ENCODE assay signal across 23 cellular contexts in the genomic region with DNA sequence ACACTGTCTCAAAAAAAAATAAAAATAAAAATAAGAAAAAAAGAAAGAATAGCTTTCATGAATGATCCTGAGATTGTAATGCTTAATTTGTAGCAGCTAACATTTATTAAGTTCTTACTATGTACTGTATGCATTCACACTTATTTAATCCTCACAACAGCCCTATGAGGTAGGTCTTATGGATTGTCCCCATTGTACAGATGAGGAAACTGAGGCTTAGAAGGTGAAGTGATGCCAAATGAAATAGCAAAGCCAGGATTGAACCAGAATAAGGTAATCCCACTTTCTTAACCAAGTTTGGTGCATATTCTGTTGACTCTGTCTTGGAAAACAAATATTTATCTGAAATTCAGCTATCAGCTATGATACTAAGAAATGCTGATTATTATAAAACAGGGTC. TPM values are rescaled to one million over a fixed set of nuclear protein-coding genes. Genes with fewer than 3 reads are reported as not detected.
DNase-seq lines count a peak whose midpoint lies in the region; ATAC-seq, FAIRE-seq and TF ChIP-seq lines count a peak whose summit lies in the region.
"Had no signal": no experiment of that assay in that cellular context is flagged by ENCODE, and none has a peak within 500 bp of the region (broad histone marks: within the 10 kb centered on the region; RNA-seq: fewer than 3 reads in every experiment).

No MANE protein-coding gene starts in this region.

- H2AFZ ChIP-seq in Karpas-422 (ENCODE audit: low read length): no peak overlapping the region
- H2AFZ ChIP-seq in K562 (ENCODE audit: low read depth, low read length): no peak overlapping the region

- intact Hi-C loops in K562 (cut with micrococcal nuclease): no loop called here

- no peaks in the 10 kb centered on the region for H3K36me3 ChIP-seq in Karpas-422 (ENCODE audit: insufficient read depth, low read length)
- peaks cover 9% of the 10 kb centered on the region; the same call in 2 of the 3 replicates for H3K36me3 ChIP-seq in K562 (ENCODE audit: control insufficient read depth, insufficient read depth, low read length)
- H3K36me3 ChIP-seq in small intestine (ENCODE audit: control insufficient read depth in 2 of 2, insufficient read depth in 2 of 2, low read length in 2 of 2): peaks cover 0 to 2% of the 10 kb centered on the region in 2 donors
- H3K36me3 ChIP-seq: ovary had no signal

- H3K4me3 ChIP-seq in Karpas-422 (ENCODE audit: low read length): no peak overlapping the region
- H3K4me3 ChIP-seq in K562: no peak overlapping the region
- no peak overlapping the region for H3K4me3 ChIP-seq in small intestine (ENCODE audit: low read depth in 1 of 2, low read length in 2 of 2)
- H3K4me3 ChIP-seq: ovary had no signal

- H3K27me3 ChIP-seq in Karpas-422 (ENCODE audit: low read length) (no peaks in the 10 kb centered on the region), K562 (ENCODE audit: control insufficient read depth in 2 of 2, insufficient read depth in 2 of 2, low read length in 2 of 2) (no peaks in the 10 kb centered on the region), small intestine (ENCODE audit: control insufficient read depth in 2 of 2, insufficient read depth in 2 of 2, low read length in 2 of 2) (no peaks in the 10 kb centered on the region)
- H3K27me3 ChIP-seq: foreskin keratinocyte, left lung, ovary had no signal

- no peak overlapping the region for H3K27ac ChIP-seq in Karpas-422 (ENCODE audit: low read length)
- no peak overlapping the region for H3K27ac ChIP-seq in K562 (ENCODE audit: extremely low read depth, low read depth, low read length)
- peak overlapping the region; percentile 85 to 90 for H3K27ac ChIP-seq in small intestine (ENCODE audit: low read depth in 1 of 2, low read length in 1 of 2)
- H3K27ac ChIP-seq: foreskin keratinocyte, ovary, VCaP had no signal

- H3K9me2 ChIP-seq in Karpas-422 (replicated peaks; ENCODE audit: insufficient read depth, low read length): no peaks in the 10 kb centered on the region

- no peak for TF ChIP-seq RAD21 in K562 (CRISPR knock-in tag; conservative IDR thresholded peaks at IDR 0.05 in 1 of 2, IDR thresholded peaks at IDR 0.05 in 1 of 2)

- no peaks in the 10 kb centered on the region for H4K20me1 ChIP-seq in Karpas-422 (ENCODE audit: insufficient read depth, low read depth, low read length)
- no peaks in the 10 kb centered on the region for H4K20me1 ChIP-seq in K562 (replicated peaks; ENCODE audit: control insufficient read depth, insufficient read depth, low read length)

- ATAC-seq in K562: no peak
- ATAC-seq: foreskin keratinocyte had no signal

- H3K36me3 Mint-ChIP-seq in activated CD4-positive, alpha-beta T cell treated with anti-CD3 and anti-CD28 coated beads, Interleukin-2, amount 10 ng/mL, durations not matched to agents 7 days and 5 days (ENCODE audit: low read depth): peaks cover 11% of the 10 kb centered on the region
- H3K36me3 Mint-ChIP-seq: type B pancreatic cell had no signal

- peaks cover 23% of the 10 kb centered on the region for H3K79me2 ChIP-seq in Karpas-422 (ENCODE audit: low read length)
- H3K79me2 ChIP-seq in K562 (ENCODE audit: control insufficient read depth, insufficient read depth, low read length): peaks cover 11% of the 10 kb centered on the region; the same call in 1 of the 3 replicates

- no peaks in the 10 kb centered on the region for H3K9me1 ChIP-seq in K562 (ENCODE audit: control insufficient read depth, insufficient read depth, low read length)

- peak overlapping the region; percentile 94 for H3K4me2 ChIP-seq in Karpas-422 (ENCODE audit: low read depth, low read length, poor library complexity, severe bottlenecking)
- H3K4me2 ChIP-seq in K562 (ENCODE audit: insufficient read depth, low read length): no peak overlapping the region

- no peaks in the 10 kb centered on the region for H3K27me3 Mint-ChIP-seq in activated CD4-positive, alpha-beta T cell treated with anti-CD3 and anti-CD28 coated beads, Interleukin-2, amount 10 ng/mL, durations not matched to agents 7 days and 5 days
- H3K27me3 Mint-ChIP-seq: type B pancreatic cell had no signal

- TF ChIP-seq POLR2A in K562 (conservative IDR thresholded peaks at IDR 0.05): no peak

- in situ Hi-C loops in K562 (cut with MboI): no loop called here

- peaks cover 14% of the 10 kb centered on the region for H3K4me1 ChIP-seq in Karpas-422 (ENCODE audit: low read length)
- peaks cover 0 to 2% of the 10 kb centered on the region in 2 experiments; a peak in 2 of 5 replicates for H3K4me1 ChIP-seq in K562 (replicated peaks in 1 of 2; ENCODE audit: control insufficient read depth in 2 of 2, insufficient read depth in 2 of 2, low read length in 2 of 2)
- H3K4me1 ChIP-seq in small intestine (ENCODE audit: control insufficient read depth in 2 of 2, insufficient read depth in 1 of 2, low read depth in 1 of 2, low read length in 1 of 2): no peaks in the 10 kb centered on the region

- CTCF ChIA-PET in activated CD4-positive, alpha-beta T cell treated with anti-CD3 and anti-CD28 coated beads, Interleukin-2, amount 10 ng/mL, durations not matched to agents 7 days and 5 days (lab: Charles Lee): interaction anchor here (1.6 kb wide), 1 partner anchor 39 kb away, joined by 7 read pairs; the partner anchor contains the start of gene ALKBH2
- CTCF ChIA-PET in K562 (lab: Yijun Ruan, JAX; ENCODE audit: low intra/inter-chr PET ratio): no interaction called here

- H3K4me1 Mint-ChIP-seq in activated CD4-positive, alpha-beta T cell treated with anti-CD3 and anti-CD28 coated beads, Interleukin-2, amount 10 ng/mL, durations not matched to agents 7 days and 5 days: peaks cover 15% of the 10 kb centered on the region

- no TSS peak for BruUV-seq in K562 (replicated peaks; lab: Mats Ljungman, UMichigan)

- H3K9me3 ChIP-seq in Karpas-422 (ENCODE audit: low read length) (no peaks in the 10 kb centered on the region), K562 (replicated peaks; ENCODE audit: control insufficient read depth, insufficient read depth, low read depth, low read length) (no peaks in the 10 kb centered on the region), small intestine (ENCODE audit: control insufficient read depth, low read depth) (no peaks in the 10 kb centered on the region)
- H3K9me3 ChIP-seq: left lung, ovary had no signal

- FAIRE-seq in K562 (lab: Jason Lieb, UNC) (no peak), small intestine (lab: Jason Lieb, UNC) (no peak)
- FAIRE-seq: A204.1, endothelial cell of umbilical vein had no signal

- POLR2A ChIA-PET in activated CD4-positive, alpha-beta T cell treated with anti-CD3 and anti-CD28 coated beads, Interleukin-2, amount 10 ng/mL, durations not matched to agents 7 days and 5 days (lab: Charles Lee): interaction anchor here (0.5 kb wide), 1 partner anchor 487 kb away, joined by 4 read pairs; no protein-coding TSS in a partner anchor
- POLR2A ChIA-PET in K562 (lab: Yijun Ruan, JAX): interaction anchor here (1.0 kb wide), 1 partner anchor 25 kb away, joined by 3 read pairs; no protein-coding TSS in a partner anchor

- no peak overlapping the region for H3K4me3 Mint-ChIP-seq in activated CD4-positive, alpha-beta T cell treated with anti-CD3 and anti-CD28 coated beads, Interleukin-2, amount 10 ng/mL, durations not matched to agents 7 days and 5 days

- no peaks in the 10 kb centered on the region for H3K9me3 Mint-ChIP-seq in activated CD4-positive, alpha-beta T cell treated with anti-CD3 and anti-CD28 coated beads, Interleukin-2, amount 10 ng/mL, durations not matched to agents 7 days and 5 days
- H3K9me3 Mint-ChIP-seq: type B pancreatic cell had no signal

- H3K9ac ChIP-seq in Karpas-422 (ENCODE audit: low read length) (no peak overlapping the region), K562 (ENCODE audit: insufficient read depth in 1 of 2, low read depth in 2 of 2, low read length in 2 of 2) (no peak overlapping the region)

- H3K27ac Mint-ChIP-seq in activated CD4-positive, alpha-beta T cell treated with anti-CD3 and anti-CD28 coated beads, Interleukin-2, amount 10 ng/mL, durations not matched to agents 7 days and 5 days: peak overlapping the region; percentile 99

- DNase-seq in activated CD4-positive, alpha-beta T cell treated with anti-CD3 and anti-CD28 coated beads, Interleukin-2, amount 10 ng/mL, durations not matched to agents 7 days and 5 days: no peak
- no peak for DNase-seq in activated CD4-positive, alpha-beta T cell treated with anti-CD3 and anti-CD28 coated beads for 48 hours
- DNase-seq in Karpas-422: no peak
- no peak for DNase-seq in K562 (ENCODE audit: extremely low read depth in 1 of 4, low spot score in 3 of 4)
- no peak for DNase-seq in small intestine
- DNase-seq in germinal center (ENCODE audit: low spot score): no peak
- no peak for DNase-seq in activated effector memory CD4-positive, alpha-beta T cell treated with anti-CD3 and anti-CD28 coated beads, Interleukin-2, amount 50 U/mL, for 16 hours
- no peak for DNase-seq in activated CD4-positive, alpha-beta T cell treated with anti-CD3 and anti-CD28 coated beads for 1 hour
- DNase-seq: amygdala, DND-41, foreskin keratinocyte, GOT3, left lung, NCI-H2081 treated with DMSO at 0.1 percent for 48 hours, NCI-H526 treated with DMSO at 0.1 percent for 48 hours, ovary had no signal

- no peak for TF ChIP-seq CTCF in K562 (IDR thresholded peaks at IDR 0.05 in 2 of 3, conservative IDR thresholded peaks at IDR 0.05 in 1 of 3; ENCODE audit: insufficient read depth in 2 of 3, low read depth in 1 of 3, low read length in 3 of 3)

- TF ChIP-seq EP300 in K562 (IDR thresholded peaks at IDR 0.05; ENCODE audit: low read length): no peak

RNA-seq across cellular contexts. Expression of gene USP30, which starts 2.1 kb away (rescaled TPM):
- total RNA-seq in activated CD4-positive, alpha-beta T cell treated with anti-CD3 and anti-CD28 coated beads, Interleukin-2, amount 10 ng/mL, durations not matched to agents 7 days and 5 days: 1 to 10 TPM; 5.5 to 7.2 TPM
- total RNA-seq in Karpas-422 (2014; rRNA removed; shearing (Covaris generic); ENCODE audit: low replicate concordance): 19.3 and 23.7 TPM in 2 replicates
- total RNA-seq in K562 (2011; cell fraction: chromatin; rRNA removed; ENCODE audit: low replicate concordance): 15.0 and 22.7 TPM in 2 replicates
- 9.2 and 12.1 TPM in 2 replicates for total RNA-seq in K562 (2011; cell fraction: nucleolus; rRNA removed)
- total RNA-seq in K562 (2011; cell fraction: nucleoplasm; rRNA removed): 13.3 and 15.2 TPM in 2 replicates
- total RNA-seq in K562 (2014; rRNA removed): 3.7 and 8.1 TPM in 2 replicates
- total RNA-seq in K562 (2014; rRNA removed; fragmentation: Illumina TruSeq; extraction: Trizol): 2.7 and 3.0 TPM in 2 replicates
- total RNA-seq in K562 (2015; rRNA removed; fragmentation: Illumina TruSeq; extraction: Trizol): 3.9 and 5.2 TPM in 2 replicates
- total RNA-seq in K562 (2021): 7.0 and 9.8 TPM in 2 replicates
- polyA plus RNA-seq in K562 (2011; rRNA removed): 15.1 and 15.2 TPM in 2 replicates
- 12.8 and 24.5 TPM in 2 replicates for polyA plus RNA-seq in K562 (2011; cell fraction: cytosol; rRNA removed)
- 27.5 and 29.4 TPM in 2 replicates for polyA plus RNA-seq in K562 (2011; cell fraction: nucleus; rRNA removed)
- polyA plus RNA-seq in K562 (2012): 5.3 and 6.1 TPM in 2 replicates
- 8.7 and 9.4 TPM in 2 replicates for polyA plus RNA-seq in K562 (2014; fragmentation: Illumina TruSeq; extraction: Trizol)
- polyA plus RNA-seq in K562 (2014; fragmentation: Nextera tagmentation; extraction: Ambion mirVana): 1 to 10 TPM; 1.4 to 2.6 TPM
- polyA plus RNA-seq in K562 (2014; rRNA removed): 5.6 and 8.4 TPM in 2 replicates
- polyA minus RNA-seq in K562 (2011; rRNA and poly(A)+ RNA removed): 9.4 and 12.9 TPM in 2 replicates
- polyA minus RNA-seq in K562 (2011; cell fraction: cytosol; rRNA and poly(A)+ RNA removed): 6.4 and 9.4 TPM in 2 replicates
- polyA minus RNA-seq in K562 (2011; cell fraction: nucleus; rRNA and poly(A)+ RNA removed): 6.3 and 7.9 TPM in 2 replicates
- 1 to 10 TPM; 4.9 to 9.7 (median 7.8) TPM for polyA plus RNA-seq in small intestine

RNA-seq across cellular contexts. Expression of gene SVOP, which starts 33.7 kb away (rescaled TPM):
- total RNA-seq in activated CD4-positive, alpha-beta T cell treated with anti-CD3 and anti-CD28 coated beads, Interleukin-2, amount 10 ng/mL, durations not matched to agents 7 days and 5 days: not detected
- 0.04 TPM in 1 of 2 replicates, not detected in the other for total RNA-seq in Karpas-422 (2014; rRNA removed; shearing (Covaris generic); ENCODE audit: low replicate concordance)
- not detected in 2 replicates for total RNA-seq in K562 (2011; cell fraction: chromatin; rRNA removed; ENCODE audit: low replicate concordance)
- not detected in 2 replicates for total RNA-seq in K562 (2011; cell fraction: nucleolus; rRNA removed)
- 0.07 TPM in 1 of 2 replicates, not detected in the other for total RNA-seq in K562 (2011; cell fraction: nucleoplasm; rRNA removed)
- total RNA-seq in K562 (2014; rRNA removed): 0.05 and 0.08 TPM in 2 replicates
- total RNA-seq in K562 (2014; rRNA removed; fragmentation: Illumina TruSeq; extraction: Trizol): 0.04 TPM in 1 of 2 replicates, not detected in the other
- 0.07 and 0.08 TPM in 2 replicates for total RNA-seq in K562 (2015; rRNA removed; fragmentation: Illumina TruSeq; extraction: Trizol)
- total RNA-seq in K562 (2021): 0.09 TPM in 2 replicates
- 0.01 TPM in 2 replicates for polyA plus RNA-seq in K562 (2011; rRNA removed)
- polyA plus RNA-seq in K562 (2011; cell fraction: cytosol; rRNA removed): 0.01 and 0.03 TPM in 2 replicates
- not detected in 2 replicates for polyA plus RNA-seq in K562 (2011; cell fraction: nucleus; rRNA removed)
- polyA plus RNA-seq in K562 (2012): 0.07 and 0.15 TPM in 2 replicates
- polyA plus RNA-seq in K562 (2014; fragmentation: Illumina TruSeq; extraction: Trizol): 0.04 and 0.07 TPM in 2 replicates
- polyA plus RNA-seq in K562 (2014; fragmentation: Nextera tagmentation; extraction: Ambion mirVana): under 1 TPM in 1 of 2 experiments, not detected in 1; 0.01 TPM
- 0.07 and 0.12 TPM in 2 replicates for polyA plus RNA-seq in K562 (2014; rRNA removed)
- not detected in 2 replicates for polyA minus RNA-seq in K562 (2011; rRNA and poly(A)+ RNA removed)
- not detected in 2 replicates for polyA minus RNA-seq in K562 (2011; cell fraction: cytosol; rRNA and poly(A)+ RNA removed)
- under 0.01 TPM in 2 replicates for polyA minus RNA-seq in K562 (2011; cell fraction: nucleus; rRNA and poly(A)+ RNA removed)
- polyA plus RNA-seq in small intestine: under 1 TPM in 1 of 3 donors, not detected in 2; 0.94 TPM
- total RNA-seq: chondrocyte, endothelial cell of umbilical vein, foreskin keratinocyte, left lung, ovary, SK-MEL-5 had no signal
- polyA plus RNA-seq: CD14-positive monocyte, endothelial cell of umbilical vein, foreskin keratinocyte, ovary had no signal

RNA-seq across cellular contexts. Expression of gene ALKBH2, which starts 38.8 kb away (rescaled TPM):
- total RNA-seq in activated CD4-positive, alpha-beta T cell treated with anti-CD3 and anti-CD28 coated beads, Interleukin-2, amount 10 ng/mL, durations not matched to agents 7 days and 5 days: 10 to 100 TPM in 1 of 2 experiments, 1 to 10 TPM in 1; 10.0 to 13.0 TPM
- total RNA-seq in Karpas-422 (2014; rRNA removed; shearing (Covaris generic); ENCODE audit: low replicate concordance): 30.6 and 47.7 TPM in 2 replicates
- 25.1 and 31.3 TPM in 2 replicates for total RNA-seq in K562 (2011; cell fraction: chromatin; rRNA removed; ENCODE audit: low replicate concordance)
- 28.5 and 32.2 TPM in 2 replicates for total RNA-seq in K562 (2011; cell fraction: nucleolus; rRNA removed)
- total RNA-seq in K562 (2011; cell fraction: nucleoplasm; rRNA removed): 27.3 and 31.1 TPM in 2 replicates
- total RNA-seq in K562 (2014; rRNA removed) (56.1 and 60.4 TPM in 2 replicates), K562 (2014; rRNA removed; fragmentation: Illumina TruSeq; extraction: Trizol) (30.9 and 43.8 TPM in 2 replicates), K562 (2015; rRNA removed; fragmentation: Illumina TruSeq; extraction: Trizol) (39.7 and 41.9 TPM in 2 replicates), K562 (2021) (37.3 and 41.9 TPM in 2 replicates)
- polyA plus RNA-seq in K562 (2011; rRNA removed) (30.9 and 32.3 TPM in 2 replicates), K562 (2014; fragmentation: Illumina TruSeq; extraction: Trizol) (44.6 and 50.0 TPM in 2 replicates), K562 (2014; fragmentation: Nextera tagmentation; extraction: Ambion mirVana) (10 to 100 TPM in 1 of 2 experiments, 1 to 10 TPM in 1; 5.9 to 13.6 TPM), K562 (2014; rRNA removed) (47.4 and 50.5 TPM in 2 replicates), small intestine (10 to 100 TPM in 1 of 3 donors, 1 to 10 TPM in 2; 4.2 to 17.8 (median 4.9) TPM)
- 26.2 and 28.1 TPM in 2 replicates for polyA plus RNA-seq in K562 (2011; cell fraction: cytosol; rRNA removed)
- polyA plus RNA-seq in K562 (2011; cell fraction: nucleus; rRNA removed): 55.9 and 59.7 TPM in 2 replicates
- 27.2 and 38.5 TPM in 2 replicates for polyA plus RNA-seq in K562 (2012)
- 13.6 and 16.5 TPM in 2 replicates for polyA minus RNA-seq in K562 (2011; rRNA and poly(A)+ RNA removed)
- 9.6 and 14.5 TPM in 2 replicates for polyA minus RNA-seq in K562 (2011; cell fraction: cytosol; rRNA and poly(A)+ RNA removed)
- polyA minus RNA-seq in K562 (2011; cell fraction: nucleus; rRNA and poly(A)+ RNA removed): 12.3 and 14.2 TPM in 2 replicates

RNA-seq across cellular contexts. Expression of gene UNG, which starts 42.9 kb away (rescaled TPM):
- 10 to 100 TPM; 40.2 to 45.2 TPM for total RNA-seq in activated CD4-positive, alpha-beta T cell treated with anti-CD3 and anti-CD28 coated beads, Interleukin-2, amount 10 ng/mL, durations not matched to agents 7 days and 5 days
- total RNA-seq in Karpas-422 (2014; rRNA removed; shearing (Covaris generic); ENCODE audit: low replicate concordance): 28.8 and 31.6 TPM in 2 replicates
- total RNA-seq in K562 (2011; cell fraction: chromatin; rRNA removed; ENCODE audit: low replicate concordance): 9.3 and 11.4 TPM in 2 replicates
- 8.4 and 9.2 TPM in 2 replicates for total RNA-seq in K562 (2011; cell fraction: nucleolus; rRNA removed)
- 9.5 and 10.8 TPM in 2 replicates for total RNA-seq in K562 (2011; cell fraction: nucleoplasm; rRNA removed)
- total RNA-seq in K562 (2014; rRNA removed) (47.0 and 67.3 TPM in 2 replicates), K562 (2014; rRNA removed; fragmentation: Illumina TruSeq; extraction: Trizol) (37.9 and 42.9 TPM in 2 replicates), K562 (2015; rRNA removed; fragmentation: Illumina TruSeq; extraction: Trizol) (41.7 and 42.2 TPM in 2 replicates), K562 (2021) (59.8 and 65.9 TPM in 2 replicates)
- polyA plus RNA-seq in K562 (2011; rRNA removed) (23.9 and 26.3 TPM in 2 replicates), K562 (2014; fragmentation: Illumina TruSeq; extraction: Trizol) (48.3 and 49.4 TPM in 2 replicates), K562 (2014; fragmentation: Nextera tagmentation; extraction: Ambion mirVana) (10 to 100 TPM in 1 of 2 experiments, 1 to 10 TPM in 1; 8.4 to 11.9 TPM), K562 (2014; rRNA removed) (38.6 and 41.0 TPM in 2 replicates), small intestine (10 to 100 TPM; 11.9 to 38.7 (median 14.8) TPM)
- polyA plus RNA-seq in K562 (2011; cell fraction: cytosol; rRNA removed): 15.9 and 20.4 TPM in 2 replicates
- polyA plus RNA-seq in K562 (2011; cell fraction: nucleus; rRNA removed): 14.2 and 16.3 TPM in 2 replicates
- 27.0 and 44.7 TPM in 2 replicates for polyA plus RNA-seq in K562 (2012)
- polyA minus RNA-seq in K562 (2011; rRNA and poly(A)+ RNA removed): 11.0 and 11.6 TPM in 2 replicates
- polyA minus RNA-seq in K562 (2011; cell fraction: cytosol; rRNA and poly(A)+ RNA removed): 14.7 and 15.7 TPM in 2 replicates
- 5.8 and 7.0 TPM in 2 replicates for polyA minus RNA-seq in K562 (2011; cell fraction: nucleus; rRNA and poly(A)+ RNA removed)

Comparison
In these comparisons a context has a peak if more than half of its experiments do, and no peak if none do; other contexts are left out.
1. H3K27ac ChIP-seq: peak in small intestine (2 of 2); none in Karpas-422 (single experiment) and K562 (single experiment).